In genomic region chr1:212628056-212628455, GRCh38 we compare ENCODE assay signal across 28 cellular contexts.
"Had no signal": no experiment of that assay in that cellular context is flagged by ENCODE, and none has a peak within 500 bp of the region (broad histone marks: within the 10 kb centered on the region; RNA-seq: fewer than 3 reads in every experiment).

No MANE protein-coding gene starts in this region.

- H3K4me1 Mint-ChIP-seq: activated T-helper 17 cell treated with anti-CD3 and anti-CD28 coated beads, Interleukin-2, amount 50 U/mL, for 72 hours; T-helper 17 cell; WTC11 had no signal

- H3K27ac Mint-ChIP-seq: activated CD8-positive, alpha-beta T cell treated with anti-CD3 and anti-CD28 coated beads, Interleukin-2, amount 10 ng/mL, durations not matched to agents 7 days and 5 days; activated naive CD4-positive, alpha-beta T cell treated with anti-CD3 and anti-CD28 coated beads for 36 hours; activated naive CD8-positive, alpha-beta T cell; activated T-helper 17 cell treated with anti-CD3 and anti-CD28 coated beads, Interleukin-2, amount 50 U/mL, for 72 hours; T-helper 17 cell; WTC11 had no signal

- H3K4me3 ChIP-seq: cardiac muscle cell, K562, SJCRH30 had no signal

- H3K4me3 Mint-ChIP-seq: activated CD8-positive, alpha-beta T cell treated with anti-CD3 and anti-CD28 coated beads, Interleukin-2, amount 10 ng/mL, durations not matched to agents 7 days and 5 days; activated naive CD4-positive, alpha-beta T cell treated with anti-CD3 and anti-CD28 coated beads for 36 hours; activated naive CD8-positive, alpha-beta T cell; activated T-helper 17 cell treated with anti-CD3 and anti-CD28 coated beads, Interleukin-2, amount 50 U/mL, for 72 hours; T-helper 17 cell; WTC11 had no signal

- ATAC-seq: activated CD8-positive, alpha-beta T cell treated with anti-CD3 and anti-CD28 coated beads, Interleukin-2, amount 10 ng/mL, durations not matched to agents 7 days and 5 days; activated T-helper 17 cell treated with anti-CD3 and anti-CD28 coated beads, Interleukin-2, amount 50 U/mL, for 72 hours; K562; Panc1; T-helper 17 cell; WTC11 had no signal

- H3K9me3 ChIP-seq: SJCRH30 had no signal

- H3K9me3 Mint-ChIP-seq: activated naive CD4-positive, alpha-beta T cell treated with anti-CD3 and anti-CD28 coated beads for 36 hours; activated T-helper 17 cell treated with anti-CD3 and anti-CD28 coated beads, Interleukin-2, amount 50 U/mL, for 72 hours; WTC11 had no signal

- H3K27me3 ChIP-seq: brain microvascular endothelial cell, cardiac muscle cell, SJCRH30 had no signal

- H3K36me3 ChIP-seq: brain microvascular endothelial cell, cardiac muscle cell, SJCRH30 had no signal

- H3K36me3 Mint-ChIP-seq: activated naive CD8-positive, alpha-beta T cell; WTC11 had no signal

- DNase-seq: activated CD4-positive, alpha-beta T cell treated with anti-CD3 and anti-CD28 coated beads for 48 hours; activated CD4-positive, alpha-beta T cell treated with anti-CD3 and anti-CD28 coated beads, Interleukin-2, amount 50 U/mL, for 4 hours; activated CD4-positive, CD25-positive, alpha-beta regulatory T cell treated with anti-CD3 and anti-CD28 coated beads, Interleukin-2, amount 50 U/mL, for 72 hours; activated CD8-positive, alpha-beta T cell treated with anti-CD3 and anti-CD28 coated beads, Interleukin-2, amount 10 ng/mL, durations not matched to agents 7 days and 5 days; activated gamma-delta T cell; activated naive CD4-positive, alpha-beta T cell treated with anti-CD3 and anti-CD28 coated beads for 36 hours; activated T-cell treated with anti-CD3 and anti-CD28 coated beads, Interleukin-2, amount 50 U/mL, for 48 hours; brain microvascular endothelial cell; Karpas-422; NCI-H1105 treated with DMSO at 0.1 percent for 48 hours; NCI-H1436 treated with DMSO at 0.1 percent for 48 hours; NCI-H187; NCI-H2081; NCI-H510A treated with DMSO at 0.1 percent for 48 hours; NCI-H69; NK-92 treated with Interleukin-12 subunit alpha and Interleukin-12 subunit beta, amount 100 ng/mL, for 24 hours; OCI-M1; Right ventricle myocardium superior; RPMI8226; SJCRH30; T-helper 17 cell; T-helper 9 cell had no signal

- H3K27ac ChIP-seq: brain microvascular endothelial cell, cardiac muscle cell, SJCRH30 had no signal
